ENCODE assay signal across 2 cellular contexts in the genomic region with DNA sequence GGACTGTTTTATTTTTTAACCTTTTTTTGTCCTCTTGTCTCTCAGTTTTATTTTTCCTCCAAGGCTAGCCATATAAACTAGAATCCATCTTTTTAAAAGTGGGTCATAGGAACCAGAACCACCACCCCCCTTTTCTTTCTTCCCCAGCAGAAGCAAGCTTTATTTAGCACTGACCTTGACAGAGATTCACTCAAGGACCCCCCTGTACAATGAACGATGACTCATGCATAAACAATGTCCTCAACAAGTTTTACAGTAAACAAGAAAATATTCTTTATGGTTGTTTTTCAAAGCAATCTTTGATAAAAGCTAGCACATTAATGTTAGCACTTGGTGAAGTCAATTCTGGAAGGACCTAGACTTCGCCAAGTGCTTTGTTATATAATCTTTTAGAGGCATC.
TF ChIP-seq lines count a peak whose summit lies in the region.

No MANE protein-coding gene starts in this region.

TF ChIP-seq in SK-N-SH, 30 proteins besides CTCF, POLR2A, EP300 and RAD21 (continued from another document):
- TF ChIP-seq, protein P1, sequence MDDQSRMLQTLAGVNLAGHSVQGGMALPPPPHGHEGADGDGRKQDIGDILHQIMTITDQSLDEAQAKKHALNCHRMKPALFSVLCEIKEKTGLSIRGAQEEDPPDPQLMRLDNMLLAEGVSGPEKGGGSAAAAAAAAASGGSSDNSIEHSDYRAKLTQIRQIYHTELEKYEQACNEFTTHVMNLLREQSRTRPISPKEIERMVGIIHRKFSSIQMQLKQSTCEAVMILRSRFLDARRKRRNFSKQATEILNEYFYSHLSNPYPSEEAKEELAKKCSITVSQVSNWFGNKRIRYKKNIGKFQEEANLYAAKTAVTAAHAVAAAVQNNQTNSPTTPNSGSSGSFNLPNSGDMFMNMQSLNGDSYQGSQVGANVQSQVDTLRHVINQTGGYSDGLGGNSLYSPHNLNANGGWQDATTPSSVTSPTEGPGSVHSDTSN (IDR thresholded peaks at IDR 0.05): no peak
- no peak for TF ChIP-seq EZH2phosphoT487 (IDR thresholded peaks at IDR 0.05; ENCODE audit: borderline replicate concordance, low read depth)
- no peak for TF ChIP-seq TCF12 (IDR thresholded peaks at IDR 0.05)
- TF ChIP-seq JUND (IDR thresholded peaks at IDR 0.05): peak; percentile 48
- TF ChIP-seq, protein P2, sequence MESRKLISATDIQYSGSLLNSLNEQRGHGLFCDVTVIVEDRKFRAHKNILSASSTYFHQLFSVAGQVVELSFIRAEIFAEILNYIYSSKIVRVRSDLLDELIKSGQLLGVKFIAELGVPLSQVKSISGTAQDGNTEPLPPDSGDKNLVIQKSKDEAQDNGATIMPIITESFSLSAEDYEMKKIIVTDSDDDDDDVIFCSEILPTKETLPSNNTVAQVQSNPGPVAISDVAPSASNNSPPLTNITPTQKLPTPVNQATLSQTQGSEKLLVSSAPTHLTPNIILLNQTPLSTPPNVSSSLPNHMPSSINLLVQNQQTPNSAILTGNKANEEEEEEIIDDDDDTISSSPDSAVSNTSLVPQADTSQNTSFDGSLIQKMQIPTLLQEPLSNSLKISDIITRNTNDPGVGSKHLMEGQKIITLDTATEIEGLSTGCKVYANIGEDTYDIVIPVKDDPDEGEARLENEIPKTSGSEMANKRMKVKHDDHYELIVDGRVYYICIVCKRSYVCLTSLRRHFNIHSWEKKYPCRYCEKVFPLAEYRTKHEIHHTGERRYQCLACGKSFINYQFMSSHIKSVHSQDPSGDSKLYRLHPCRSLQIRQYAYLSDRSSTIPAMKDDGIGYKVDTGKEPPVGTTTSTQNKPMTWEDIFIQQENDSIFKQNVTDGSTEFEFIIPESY (IDR thresholded peaks at IDR 0.05; ENCODE audit: borderline replicate concordance, low read depth): no peak
- no peak for TF ChIP-seq YY1 (IDR thresholded peaks at IDR 0.05; ENCODE audit: low read depth)
- no peak for TF ChIP-seq CHD2 (IDR thresholded peaks at IDR 0.05; ENCODE audit: low read length, partially characterized antibody)
- TF ChIP-seq, protein P3, sequence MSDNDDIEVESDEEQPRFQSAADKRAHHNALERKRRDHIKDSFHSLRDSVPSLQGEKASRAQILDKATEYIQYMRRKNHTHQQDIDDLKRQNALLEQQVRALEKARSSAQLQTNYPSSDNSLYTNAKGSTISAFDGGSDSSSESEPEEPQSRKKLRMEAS (IDR thresholded peaks at IDR 0.05; ENCODE audit: low read depth): no peak
- no peak for TF ChIP-seq RCOR1 (IDR thresholded peaks at IDR 0.05; ENCODE audit: low read length)
- TF ChIP-seq MXI1 (IDR thresholded peaks at IDR 0.05; ENCODE audit: low read depth, low read length): no peak
- TF ChIP-seq POLR2AphosphoS5 (IDR thresholded peaks at IDR 0.05; ENCODE audit: low read depth, low read length): no peak
- no peak for TF ChIP-seq RXRA (IDR thresholded peaks at IDR 0.05; ENCODE audit: borderline replicate concordance, low read depth)
- no peak for TF ChIP-seq FOXJ3 (CRISPR knock-in tag; IDR thresholded peaks at IDR 0.05)
- TF ChIP-seq SMC3 (IDR thresholded peaks at IDR 0.05; ENCODE audit: low read depth, low read length): no peak
- TF ChIP-seq SIN3A (IDR thresholded peaks at IDR 0.05; ENCODE audit: borderline replicate concordance, low read depth, low read length): no peak

TF ChIP-seq in SK-N-SH treated with all-trans-retinoic acid at 6 μM for 48 hours, 23 proteins besides CTCF, POLR2A, EP300 and RAD21 (continued from another document):
- TF ChIP-seq, protein P4, sequence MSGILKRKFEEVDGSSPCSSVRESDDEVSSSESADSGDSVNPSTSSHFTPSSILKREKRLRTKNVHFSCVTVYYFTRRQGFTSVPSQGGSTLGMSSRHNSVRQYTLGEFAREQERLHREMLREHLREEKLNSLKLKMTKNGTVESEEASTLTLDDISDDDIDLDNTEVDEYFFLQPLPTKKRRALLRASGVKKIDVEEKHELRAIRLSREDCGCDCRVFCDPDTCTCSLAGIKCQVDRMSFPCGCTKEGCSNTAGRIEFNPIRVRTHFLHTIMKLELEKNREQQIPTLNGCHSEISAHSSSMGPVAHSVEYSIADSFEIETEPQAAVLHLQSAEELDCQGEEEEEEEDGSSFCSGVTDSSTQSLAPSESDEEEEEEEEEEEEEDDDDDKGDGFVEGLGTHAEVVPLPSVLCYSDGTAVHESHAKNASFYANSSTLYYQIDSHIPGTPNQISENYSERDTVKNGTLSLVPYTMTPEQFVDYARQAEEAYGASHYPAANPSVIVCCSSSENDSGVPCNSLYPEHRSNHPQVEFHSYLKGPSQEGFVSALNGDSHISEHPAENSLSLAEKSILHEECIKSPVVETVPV (CRISPR knock-in tag; IDR thresholded peaks at IDR 0.05): no peak
- no peak for TF ChIP-seq TCF4 (CRISPR knock-in tag; IDR thresholded peaks at IDR 0.05; ENCODE audit: borderline replicate concordance)
- TF ChIP-seq, protein P5, sequence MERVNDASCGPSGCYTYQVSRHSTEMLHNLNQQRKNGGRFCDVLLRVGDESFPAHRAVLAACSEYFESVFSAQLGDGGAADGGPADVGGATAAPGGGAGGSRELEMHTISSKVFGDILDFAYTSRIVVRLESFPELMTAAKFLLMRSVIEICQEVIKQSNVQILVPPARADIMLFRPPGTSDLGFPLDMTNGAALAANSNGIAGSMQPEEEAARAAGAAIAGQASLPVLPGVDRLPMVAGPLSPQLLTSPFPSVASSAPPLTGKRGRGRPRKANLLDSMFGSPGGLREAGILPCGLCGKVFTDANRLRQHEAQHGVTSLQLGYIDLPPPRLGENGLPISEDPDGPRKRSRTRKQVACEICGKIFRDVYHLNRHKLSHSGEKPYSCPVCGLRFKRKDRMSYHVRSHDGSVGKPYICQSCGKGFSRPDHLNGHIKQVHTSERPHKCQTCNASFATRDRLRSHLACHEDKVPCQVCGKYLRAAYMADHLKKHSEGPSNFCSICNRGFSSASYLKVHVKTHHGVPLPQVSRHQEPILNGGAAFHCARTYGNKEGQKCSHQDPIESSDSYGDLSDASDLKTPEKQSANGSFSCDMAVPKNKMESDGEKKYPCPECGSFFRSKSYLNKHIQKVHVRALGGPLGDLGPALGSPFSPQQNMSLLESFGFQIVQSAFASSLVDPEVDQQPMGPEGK (CRISPR knock-in tag; IDR thresholded peaks at IDR 0.05; ENCODE audit: borderline replicate concordance): no peak
- no peak for TF ChIP-seq BACH2 (CRISPR knock-in tag; IDR thresholded peaks at IDR 0.05; ENCODE audit: borderline replicate concordance)
- TF ChIP-seq RARB (CRISPR knock-in tag; IDR thresholded peaks at IDR 0.05): no peak
- TF ChIP-seq, protein P6, sequence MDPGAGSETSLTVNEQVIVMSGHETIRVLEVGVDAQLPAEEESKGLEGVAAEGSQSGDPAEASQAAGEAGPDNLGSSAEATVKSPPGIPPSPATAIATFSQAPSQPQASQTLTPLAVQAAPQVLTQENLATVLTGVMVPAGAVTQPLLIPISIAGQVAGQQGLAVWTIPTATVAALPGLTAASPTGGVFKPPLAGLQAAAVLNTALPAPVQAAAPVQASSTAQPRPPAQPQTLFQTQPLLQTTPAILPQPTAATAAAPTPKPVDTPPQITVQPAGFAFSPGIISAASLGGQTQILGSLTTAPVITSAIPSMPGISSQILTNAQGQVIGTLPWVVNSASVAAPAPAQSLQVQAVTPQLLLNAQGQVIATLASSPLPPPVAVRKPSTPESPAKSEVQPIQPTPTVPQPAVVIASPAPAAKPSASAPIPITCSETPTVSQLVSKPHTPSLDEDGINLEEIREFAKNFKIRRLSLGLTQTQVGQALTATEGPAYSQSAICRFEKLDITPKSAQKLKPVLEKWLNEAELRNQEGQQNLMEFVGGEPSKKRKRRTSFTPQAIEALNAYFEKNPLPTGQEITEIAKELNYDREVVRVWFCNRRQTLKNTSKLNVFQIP (CRISPR knock-in tag; IDR thresholded peaks at IDR 0.05; ENCODE audit: borderline replicate concordance, low read depth): no peak
- TF ChIP-seq OSR1 (CRISPR knock-in tag; IDR thresholded peaks at IDR 0.05): no peak
- TF ChIP-seq TOX (CRISPR knock-in tag; IDR thresholded peaks at IDR 0.05; ENCODE audit: borderline replicate concordance): no peak
- no peak for TF ChIP-seq CSDC2 (CRISPR knock-in tag; IDR thresholded peaks at IDR 0.05)
- TF ChIP-seq ISL1 (CRISPR knock-in tag; IDR thresholded peaks at IDR 0.05): no peak
- no peak for TF ChIP-seq ZNF70 (CRISPR knock-in tag; IDR thresholded peaks at IDR 0.05)
- TF ChIP-seq, protein P7, sequence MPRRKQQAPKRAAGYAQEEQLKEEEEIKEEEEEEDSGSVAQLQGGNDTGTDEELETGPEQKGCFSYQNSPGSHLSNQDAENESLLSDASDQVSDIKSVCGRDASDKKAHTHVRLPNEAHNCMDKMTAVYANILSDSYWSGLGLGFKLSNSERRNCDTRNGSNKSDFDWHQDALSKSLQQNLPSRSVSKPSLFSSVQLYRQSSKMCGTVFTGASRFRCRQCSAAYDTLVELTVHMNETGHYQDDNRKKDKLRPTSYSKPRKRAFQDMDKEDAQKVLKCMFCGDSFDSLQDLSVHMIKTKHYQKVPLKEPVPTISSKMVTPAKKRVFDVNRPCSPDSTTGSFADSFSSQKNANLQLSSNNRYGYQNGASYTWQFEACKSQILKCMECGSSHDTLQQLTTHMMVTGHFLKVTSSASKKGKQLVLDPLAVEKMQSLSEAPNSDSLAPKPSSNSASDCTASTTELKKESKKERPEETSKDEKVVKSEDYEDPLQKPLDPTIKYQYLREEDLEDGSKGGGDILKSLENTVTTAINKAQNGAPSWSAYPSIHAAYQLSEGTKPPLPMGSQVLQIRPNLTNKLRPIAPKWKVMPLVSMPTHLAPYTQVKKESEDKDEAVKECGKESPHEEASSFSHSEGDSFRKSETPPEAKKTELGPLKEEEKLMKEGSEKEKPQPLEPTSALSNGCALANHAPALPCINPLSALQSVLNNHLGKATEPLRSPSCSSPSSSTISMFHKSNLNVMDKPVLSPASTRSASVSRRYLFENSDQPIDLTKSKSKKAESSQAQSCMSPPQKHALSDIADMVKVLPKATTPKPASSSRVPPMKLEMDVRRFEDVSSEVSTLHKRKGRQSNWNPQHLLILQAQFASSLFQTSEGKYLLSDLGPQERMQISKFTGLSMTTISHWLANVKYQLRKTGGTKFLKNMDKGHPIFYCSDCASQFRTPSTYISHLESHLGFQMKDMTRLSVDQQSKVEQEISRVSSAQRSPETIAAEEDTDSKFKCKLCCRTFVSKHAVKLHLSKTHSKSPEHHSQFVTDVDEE (CRISPR knock-in tag; IDR thresholded peaks at IDR 0.05): no peak
